Comparison of ENCODE assay signal across 8 cellular contexts in the genomic region with DNA sequence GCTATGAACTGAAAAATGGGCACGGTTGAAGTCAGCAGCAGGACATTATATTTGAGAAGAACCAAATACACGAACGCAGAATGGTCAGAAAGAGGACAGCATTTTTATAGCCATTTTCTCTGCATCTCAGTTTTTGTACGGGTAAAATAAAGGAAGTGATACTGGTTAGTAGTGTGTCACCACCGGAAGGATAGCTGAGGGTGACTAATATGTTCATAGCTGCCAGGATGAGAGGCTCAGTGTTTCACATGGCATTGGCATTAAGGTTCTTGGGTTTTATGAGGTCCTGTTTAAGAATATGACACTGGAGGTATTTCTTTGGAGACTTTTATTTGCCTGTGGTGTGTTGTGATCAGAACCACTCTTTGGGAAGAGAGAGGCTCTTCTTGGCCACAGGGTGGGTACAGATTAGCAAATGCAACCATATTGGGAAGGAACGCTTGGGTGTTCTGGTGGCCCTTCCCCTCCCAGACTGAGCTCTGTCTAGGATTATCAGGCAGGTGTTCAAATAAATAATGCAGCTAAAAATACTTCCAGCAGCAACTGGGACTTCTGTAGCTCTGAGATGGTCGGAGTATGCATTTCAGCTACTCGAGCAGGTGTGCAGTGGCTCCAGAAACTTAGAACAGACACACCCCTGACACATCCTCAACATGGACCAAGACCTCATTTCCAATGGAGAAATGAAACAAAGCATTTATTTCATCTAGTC.
DNase-seq lines count a peak whose midpoint lies in the region; ATAC-seq lines count a peak whose summit lies in the region.
"Had no signal": no experiment of that assay in that cellular context is flagged by ENCODE, and none has a peak within 500 bp of the region (broad histone marks: within the 10 kb centered on the region; RNA-seq: fewer than 3 reads in every experiment).

No MANE protein-coding gene starts in this region.

- no peaks in the 10 kb centered on the region for H3K9me3 Mint-ChIP-seq in stimulated activated effector memory CD8-positive, alpha-beta T cell treated with anti-CD3 and anti-CD28 coated beads, Interleukin-12 subunit alpha, Interleukin-12 subunit beta, amount 100 ng/mL, for 72 hours

- H3K27ac Mint-ChIP-seq in stimulated activated effector memory CD8-positive, alpha-beta T cell treated with anti-CD3 and anti-CD28 coated beads, Interleukin-12 subunit alpha, Interleukin-12 subunit beta, amount 100 ng/mL, for 72 hours: no peak overlapping the region

- H3K27ac ChIP-seq in caudate nucleus (ENCODE audit: low read depth, low read length): no peak overlapping the region
- H3K27ac ChIP-seq: transverse colon had no signal

- DNase-seq in SKM-1 treated with dmso at 0.1 percent for 144 hours (lab: John Stamatoyannopoulos, UW; ENCODE audit: unreplicated experiment) (peak; percentile 69), caudate nucleus (lab: John Stamatoyannopoulos, UW) (no peak), C1 segment of cervical spinal cord (lab: John Stamatoyannopoulos, UW) (no peak)
- no peak for DNase-seq in stimulated activated effector memory CD8-positive, alpha-beta T cell treated with anti-CD3 and anti-CD28 coated beads, Interleukin-12 subunit alpha, Interleukin-12 subunit beta, amount 100 ng/mL, for 72 hours (ENCODE audit: low spot score in 2 of 2)
- DNase-seq: transverse colon had no signal

- ATAC-seq in GM19397 (IDR thresholded peaks at IDR 0.05; ENCODE audit: unreplicated experiment) (peak; percentile 69), HG03175 (IDR thresholded peaks at IDR 0.05; ENCODE audit: unreplicated experiment) (peak; percentile 91), HG03045 (IDR thresholded peaks at IDR 0.05; ENCODE audit: unreplicated experiment) (no peak)
- peak; percentile 74 for ATAC-seq in stimulated activated effector memory CD8-positive, alpha-beta T cell treated with anti-CD3 and anti-CD28 coated beads, Interleukin-12 subunit alpha, Interleukin-12 subunit beta, amount 100 ng/mL, for 72 hours

- no peaks in the 10 kb centered on the region for H3K36me3 Mint-ChIP-seq in stimulated activated effector memory CD8-positive, alpha-beta T cell treated with anti-CD3 and anti-CD28 coated beads, Interleukin-12 subunit alpha, Interleukin-12 subunit beta, amount 100 ng/mL, for 72 hours

- H3K4me1 Mint-ChIP-seq in stimulated activated effector memory CD8-positive, alpha-beta T cell treated with anti-CD3 and anti-CD28 coated beads, Interleukin-12 subunit alpha, Interleukin-12 subunit beta, amount 100 ng/mL, for 72 hours: peaks cover 8% of the 10 kb centered on the region

- H3K4me3 Mint-ChIP-seq in stimulated activated effector memory CD8-positive, alpha-beta T cell treated with anti-CD3 and anti-CD28 coated beads, Interleukin-12 subunit alpha, Interleukin-12 subunit beta, amount 100 ng/mL, for 72 hours: no peak overlapping the region
